In genomic region chr15:91110407-91110806, GRCh38 we compare ENCODE assay signal across 1 cellular context.
TF ChIP-seq lines count a peak whose summit lies in the region.

No MANE protein-coding gene starts in this region.

TF ChIP-seq in H1, 55 proteins besides CTCF, POLR2A, EP300 and RAD21:
- TF ChIP-seq CEBPB (IDR thresholded peaks at IDR 0.05; ENCODE audit: low read depth, low read length) (peak; percentile 55; the same call in 1 of the 2 replicates), TAF1 (IDR thresholded peaks at IDR 0.05; ENCODE audit: low read depth, low read length) (no peak), SIX5 (IDR thresholded peaks at IDR 0.05; ENCODE audit: low read depth, low read length) (no peak)
TF ChIP-seq in H1: peak in this region for 1.
